In the genomic region with DNA sequence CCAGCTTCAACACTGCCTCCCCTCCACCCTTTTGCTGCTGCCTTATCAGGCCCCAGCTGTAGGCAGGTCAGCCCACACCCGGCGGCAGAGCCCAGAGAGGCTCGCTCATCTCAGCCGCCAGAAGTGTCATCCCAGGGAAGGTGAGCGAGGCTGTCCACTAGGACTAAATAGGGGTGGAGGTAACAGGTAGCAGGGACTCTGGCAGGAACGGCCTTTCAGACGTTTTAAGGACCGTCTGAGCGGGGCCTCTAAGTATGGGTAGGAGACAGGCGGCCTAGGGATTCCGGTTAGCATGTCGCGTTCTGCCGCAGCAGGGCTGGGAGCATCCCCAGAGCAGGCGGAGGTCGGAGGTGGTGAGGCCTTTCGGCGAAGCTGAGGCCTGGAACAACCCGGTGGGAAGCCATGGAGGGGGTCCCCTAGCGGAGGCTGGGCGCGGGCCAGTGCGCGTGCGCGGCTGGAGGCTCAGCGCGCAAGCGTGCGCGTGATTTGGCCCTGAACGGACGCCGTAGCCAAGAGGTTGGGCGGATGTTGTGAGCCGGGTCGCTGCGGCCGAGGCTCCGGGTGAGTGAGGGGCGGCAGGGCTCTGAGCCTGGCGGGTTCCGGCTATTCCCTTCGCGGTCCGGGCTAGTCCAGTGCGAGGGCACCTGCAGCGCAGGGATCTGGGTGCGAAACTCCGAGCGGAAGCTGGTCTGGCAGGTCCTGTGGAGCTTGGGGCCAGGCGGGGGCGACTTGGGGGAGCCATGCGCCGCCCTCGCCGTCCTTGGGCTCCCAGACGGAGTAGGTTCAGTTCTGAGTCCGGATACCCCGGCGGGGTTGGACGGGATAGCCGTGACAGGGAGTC, we compare ENCODE assay signal across 8 cellular contexts. TPM values are rescaled to one million over a fixed set of nuclear protein-coding genes. Genes with fewer than 3 reads are reported as not detected.
A peak's percentile ranks its signal among the peaks of the same experiment; 100 is the strongest.
DNase-seq lines count a peak whose midpoint lies in the region; ATAC-seq, FAIRE-seq and TF ChIP-seq lines count a peak whose summit lies in the region.

TSS of gene MST1 (minus strand) at position 429 of the 841 bp plus-strand sequence. CDS start 783 bp downstream, outside the sequence.
TSS of gene RNF123 (plus strand) at position 512 of the 841 bp plus-strand sequence. CDS start 1,609 bp downstream, outside the sequence.

- TF ChIP-seq EP300 in H1 (IDR thresholded peaks at IDR 0.05; ENCODE audit: borderline replicate concordance in 1 of 2, low read depth in 2 of 2, low read length in 2 of 2) = 0 out of 3 replicates have a peak, but pooled peaks of 1 of the 2 experiments have one; percentile 8

- H3K4me3 ChIP-seq in ACC112 (ENCODE audit: low read depth, low read length) (peak within 1 kb of the TSS; percentile 95), HL-60 (replicated peaks; ENCODE audit: insufficient read depth, low read length) (peak within 1 kb of the TSS; percentile 100), H1 (ENCODE audit: extremely low read depth in 1 of 4, insufficient read depth in 2 of 4, low read depth in 3 of 4, low read length in 4 of 4) (peak within 1 kb of the TSS; percentile 81 to 98 (median 88))

- H2BK15ac ChIP-seq in H1 (ENCODE audit: low read length) = peak within 1 kb of the TSS; percentile 16; the same call in 1 of the 2 replicates

- no peak within 1 kb of the TSS; the same call in 1 of the 2 replicates for H3K18ac ChIP-seq in H1 (ENCODE audit: extremely low read depth, low read length)

- H3K36me3 ChIP-seq in ACC112 (ENCODE audit: insufficient read depth, low read length) (no peaks in the 10 kb centered on the region), H1 (ENCODE audit: control insufficient read depth in 2 of 4, insufficient read depth in 4 of 4, low read length in 3 of 4) (no peaks in the 10 kb centered on the region)

- no peak within 1 kb of the TSS for H2BK120ac ChIP-seq in H1 (replicated peaks; ENCODE audit: low read depth, low read length)

- ATAC-seq in GM19324 (IDR thresholded peaks at IDR 0.05; ENCODE audit: low FRiP score, unreplicated experiment) = peak; percentile 68

- peak within 1 kb of the TSS; percentile 91 for H2AFZ ChIP-seq in ACC112 (ENCODE audit: low read length, unreplicated experiment)
- peak within 1 kb of the TSS; percentile 59; the same call in 1 of the 2 replicates for H2AFZ ChIP-seq in H1 (ENCODE audit: low read length)

- no peaks in the 10 kb centered on the region for H3K9me3 ChIP-seq in H1 (ENCODE audit: insufficient read depth in 2 of 2, low read depth in 1 of 2, low read length in 1 of 2)

- peak within 1 kb of the TSS; percentile 96 for H3K27ac Mint-ChIP-seq in mesothelial cell of epicardium

- H3K4me3 Mint-ChIP-seq in mesothelial cell of epicardium = peak within 1 kb of the TSS; percentile 95

- FAIRE-seq in H1 (lab: Jason Lieb, UNC) = no peak

- H2BK5ac ChIP-seq in H1 (ENCODE audit: low read depth, low read length) = peak within 1 kb of the TSS; percentile 44; the same call in 1 of the 2 replicates

- WGBS in H1 (ENCODE audit: extremely low coverage in 1 of 2, insufficient coverage in 1 of 2, insufficient read length in 1 of 2, insufficient replicate concordance in 2 of 2, low coverage in 1 of 2, low lambda C conversion rate in 2 of 2, missing lambda C conversion rate in 1 of 2), 2 experiments = 8% methylated on average over 47 of the region's 63 CpGs; no CpG with 5 or more reads in 1 of the 2 experiments

- POLR2A ChIA-PET in H1 (lab: Charles Lee; ENCODE audit: partially characterized antibody) = interaction anchor here (0.8 to 2.6 kb wide), 3 partner anchors 9 to 30 kb away, joined by 3 to 12 read pairs (median 7); partner anchors contain the start of gene AMIGO3

- no peak within 1 kb of the TSS for H2BK20ac ChIP-seq in H1 (ENCODE audit: low read length)

- H3K4me1 ChIP-seq in ACC112 (ENCODE audit: control insufficient read depth, insufficient read depth, low read length, unreplicated experiment) (no peaks in the 10 kb centered on the region), H1 (replicated peaks in 1 of 4; ENCODE audit: control insufficient read depth in 3 of 4, insufficient read depth in 4 of 4, low read length in 3 of 4) (peaks cover 0 to 8% (median 2%) of the 10 kb centered on the region in 4 experiments; a peak in 6 of 7 replicates)

- H3K79me2 ChIP-seq in ACC112 (ENCODE audit: control insufficient read depth, insufficient read depth, low read length, unreplicated experiment) (peaks cover 8% of the 10 kb centered on the region), H1 (ENCODE audit: control insufficient read depth in 1 of 2, insufficient read depth in 2 of 2, low read length in 2 of 2) (peaks cover 0 to 4% of the 10 kb centered on the region in 2 experiments; a peak in 1 of 4 replicates)

- H3K4me2 ChIP-seq in H1 (ENCODE audit: insufficient read depth in 1 of 2, low read depth in 2 of 2, low read length in 2 of 2) = peak within 1 kb of the TSS; percentile 44 to 66

- H4K5ac ChIP-seq in H1 (ENCODE audit: insufficient read length, low read depth, low read length) = peak within 1 kb of the TSS; percentile 75

- DNase-seq in HL-60 (ENCODE audit: low read depth in 1 of 2, low spot score in 1 of 2) (peak; percentile 84 to 85), H1 (ENCODE audit: low read depth in 1 of 2, low spot score in 2 of 2) (peak; percentile 81 to 98), mesothelial cell of epicardium (ENCODE audit: low spot score in 2 of 2, unreplicated experiment in 2 of 2) (peak; percentile 89 to 95), COR-L47 (lab: John Stamatoyannopoulos, UW) (no peak)
- DNase-seq in activated CD4-positive, alpha-beta T cell treated with anti-CD3 and anti-CD28 coated beads, Interleukin-2, amount 50 U/mL, for 48 hours = peak; percentile 91 to 92
- DNase-seq in stimulated activated CD8-positive, alpha-beta memory T cell treated with anti-CD3 and anti-CD28 coated beads, Interleukin-2, amount 100 ng/mL, for 1 hour (ENCODE audit: low read depth in 2 of 2) = peak; percentile 81 to 85

- peak within 1 kb of the TSS; percentile 9; the same call in 1 of the 2 replicates for H4K8ac ChIP-seq in H1 (ENCODE audit: extremely low read depth, insufficient read depth, low read length)

- peak in 1 of 2 experiments; percentile 74; a peak in 2 of 3 replicates for TF ChIP-seq POLR2A in H1 (IDR thresholded peaks at IDR 0.05; ENCODE audit: control extremely low read depth in 1 of 2, low read depth in 2 of 2, low read length in 2 of 2)

- H3K27me3 Mint-ChIP-seq in mesothelial cell of epicardium (ENCODE audit: low read depth) = peaks cover 5% of the 10 kb centered on the region

- H3K23me2 ChIP-seq in H1 (ENCODE audit: low read depth, low read length) = peaks cover 14% of the 10 kb centered on the region

- no peak within 1 kb of the TSS for H3K56ac ChIP-seq in H1 (replicated peaks; ENCODE audit: insufficient read length, low read depth, low read length)

- no peak for TF ChIP-seq RAD21 in H1 (IDR thresholded peaks at IDR 0.05 in 1 of 2, conservative IDR thresholded peaks at IDR 0.05 in 1 of 2; ENCODE audit: low read depth in 2 of 2, low read length in 2 of 2)

- H3K36me3 Mint-ChIP-seq in mesothelial cell of epicardium = peaks cover 3% of the 10 kb centered on the region

- no peak within 1 kb of the TSS for H3K14ac ChIP-seq in H1 (ENCODE audit: insufficient read length)

- TF ChIP-seq CTCF in HL-60 (IDR thresholded peaks at IDR 0.05; ENCODE audit: insufficient read depth, low read length) = no peak
- peak in 2 of 3 experiments; percentile 4 to 29; a peak in 2 of 4 replicates for TF ChIP-seq CTCF in H1 (IDR thresholded peaks at IDR 0.05; ENCODE audit: control extremely low read depth in 1 of 3, insufficient read depth in 1 of 3, low read depth in 1 of 3, low read length in 3 of 3)
- TF ChIP-seq CTCF in mesothelial cell of epicardium (IDR thresholded peaks at IDR 0.05; ENCODE audit: unreplicated experiment) = no peak

- H2AK5ac ChIP-seq in H1 (ENCODE audit: low read depth, low read length) = no peak within 1 kb of the TSS

- H3K9me3 Mint-ChIP-seq in mesothelial cell of epicardium = no peaks in the 10 kb centered on the region

- H4K20me1 ChIP-seq in H1 (replicated peaks in 1 of 2; ENCODE audit: control insufficient read depth in 1 of 2, insufficient read depth in 2 of 2, low read length in 2 of 2) = no peaks in the 10 kb centered on the region

- 0 out of 2 replicates have a peak within 1 kb of the TSS, but pooled peaks have one; percentile 7 for H3K27ac ChIP-seq in ACC112 (ENCODE audit: low read depth, low read length)
- peak within 1 kb of the TSS; percentile 63 for H3K27ac ChIP-seq in HL-60 (replicated peaks)
- H3K27ac ChIP-seq in H1 (ENCODE audit: low read depth, low read length) = no peak within 1 kb of the TSS

- no peak within 1 kb of the TSS for H3K23ac ChIP-seq in H1 (ENCODE audit: insufficient read length)

- CTCF ChIA-PET in H1 (lab: Charles Lee; ENCODE audit: partially characterized antibody) = interaction anchor here (0.6 to 2.0 kb wide), 3 partner anchors 11 to 1267 kb away, joined by 3 to 11 read pairs (median 3); no protein-coding TSS in a partner anchor

- peak within 1 kb of the TSS; percentile 51 to 66 (median 62) for H3K9ac ChIP-seq in H1 (replicated peaks in 1 of 4; ENCODE audit: extremely low read depth in 1 of 4, low read depth in 3 of 4, low read length in 3 of 4)

- peaks cover 32% of the 10 kb centered on the region for H3K4me1 Mint-ChIP-seq in mesothelial cell of epicardium

- H4K91ac ChIP-seq in H1 (replicated peaks; ENCODE audit: insufficient read length, low read length) = no peak within 1 kb of the TSS

- H3K4ac ChIP-seq in H1 (replicated peaks; ENCODE audit: insufficient read length, low read depth, low read length) = no peak within 1 kb of the TSS

- peaks cover 3% of the 10 kb centered on the region; the same call in 1 of the 2 replicates for H3K27me3 ChIP-seq in ACC112 (ENCODE audit: insufficient read depth, low read length)
- no peaks in the 10 kb centered on the region for H3K27me3 ChIP-seq in HL-60 (ENCODE audit: insufficient read depth, poor library complexity, severe bottlenecking)
- peaks cover 0 to 3% (median 3%) of the 10 kb centered on the region in 4 experiments; a peak in 2 of 7 replicates for H3K27me3 ChIP-seq in H1 (replicated peaks in 1 of 4; ENCODE audit: control insufficient read depth in 3 of 4, extremely low read depth in 1 of 4, insufficient read depth in 3 of 4, low read length in 3 of 4)

- no peak within 1 kb of the TSS for H2BK12ac ChIP-seq in H1 (ENCODE audit: low read depth, low read length)

- H3K79me1 ChIP-seq in H1 (ENCODE audit: low read depth, low read length) = no peaks in the 10 kb centered on the region

RNA-seq across cellular contexts. Expression of gene MST1, which starts in this region (rescaled TPM):
- total RNA-seq in H1 (2021; fragmentation: NEBNext Ultra II Directional; extraction: Animal tissue kit (Norgen Biotek cat#: 25700)) = 6.2 and 8.5 TPM in 2 replicates
- polyA plus RNA-seq in H1 (2011; rRNA removed) = 9.5 and 14.2 TPM in 2 replicates
- 13.9 TPM for polyA plus RNA-seq in H1 (2011; cell fraction: cytosol; rRNA removed)
- 85.9 TPM for polyA plus RNA-seq in H1 (2011; cell fraction: nucleus; rRNA removed)
- 9.0 to 11.8 TPM (median 9.3 TPM) in 4 replicates for polyA plus RNA-seq in H1 (2012, experiment 1 of 2)
- polyA plus RNA-seq in H1 (2012, experiment 2 of 2) = 4.6 TPM
- polyA plus RNA-seq in H1 (2013, experiment 1 of 2) = 8.6 TPM
- 7.0 TPM for polyA plus RNA-seq in H1 (2013, experiment 2 of 2)
- polyA minus RNA-seq in H1 (2011; rRNA and poly(A)+ RNA removed) = 6.0 and 7.3 TPM in 2 replicates
- 13.4 TPM for polyA minus RNA-seq in H1 (2011; cell fraction: cytosol; rRNA and poly(A)+ RNA removed)
- 23.3 TPM for polyA minus RNA-seq in H1 (2011; cell fraction: nucleus; rRNA and poly(A)+ RNA removed)
- total RNA-seq in mesothelial cell of epicardium = 101 to 109 TPM (median 103 TPM) in 3 replicates

RNA-seq across cellular contexts. Expression of gene RNF123, which starts in this region (rescaled TPM):
- total RNA-seq in H1 (2021; fragmentation: NEBNext Ultra II Directional; extraction: Animal tissue kit (Norgen Biotek cat#: 25700)) = 30.5 and 34.2 TPM in 2 replicates
- polyA plus RNA-seq in H1 (2011; rRNA removed) = 57.7 and 71.5 TPM in 2 replicates
- 42.3 TPM for polyA plus RNA-seq in H1 (2011; cell fraction: cytosol; rRNA removed)
- polyA plus RNA-seq in H1 (2011; cell fraction: nucleus; rRNA removed) = 154 TPM
- 14.4 to 33.7 TPM (median 28.7 TPM) in 4 replicates for polyA plus RNA-seq in H1 (2012, experiment 1 of 2)
- 25.2 TPM for polyA plus RNA-seq in H1 (2012, experiment 2 of 2)
- polyA plus RNA-seq in H1 (2013, experiment 1 of 2) = 25.4 TPM
- 26.8 TPM for polyA plus RNA-seq in H1 (2013, experiment 2 of 2)
- 49.8 TPM in 2 replicates for polyA minus RNA-seq in H1 (2011; rRNA and poly(A)+ RNA removed)
- 26.6 TPM for polyA minus RNA-seq in H1 (2011; cell fraction: cytosol; rRNA and poly(A)+ RNA removed)
- polyA minus RNA-seq in H1 (2011; cell fraction: nucleus; rRNA and poly(A)+ RNA removed) = 51.9 TPM
- 57.3 to 59.2 TPM (median 57.5 TPM) in 3 replicates for total RNA-seq in mesothelial cell of epicardium

Comparison
In these comparisons a context has a peak if more than half of its experiments do, and no peak if none do; other contexts are left out.
1. RNA of gene MST1 (total RNA-seq): 101 to 109 TPM in mesothelial cell of epicardium; 6.2 to 8.5 TPM in H1; every median in the first group is over 10 times any median in the second.
2. CTCF ChIP-seq: peak in H1 (2 of 3); none in HL-60 (single experiment) and mesothelial cell of epicardium (single experiment).
3. Peak in every context shown above with its lines, with median percentiles within 50 percentile points of each other: H3K4me3 ChIP-seq.